ENCODE assay signal across 32 cellular contexts in genomic region chr11:77347962-77348361, GRCh38. TPM values are rescaled to one million over a fixed set of nuclear protein-coding genes. Genes with fewer than 3 reads are reported as not detected.
"Had no signal": no experiment of that assay in that cellular context is flagged by ENCODE, and none has a peak within 500 bp of the region (broad histone marks: within the 10 kb centered on the region; RNA-seq: fewer than 3 reads in every experiment).

No MANE protein-coding gene starts in this region.

- ATAC-seq: esophagus mucosa; gastrocnemius medialis; heart right ventricle; left cardiac atrium; left lung; left ventricle myocardium superior; lower lobe of right lung; mucosa of descending colon; naive thymus-derived CD4-positive, alpha-beta T cell had no signal

- H3K27me3 Mint-ChIP-seq: naive thymus-derived CD4-positive, alpha-beta T cell had no signal

- H3K27ac ChIP-seq: coronary artery, dorsolateral prefrontal cortex, epithelial cell of prostate, esophagus squamous epithelium, gastrocnemius medialis, heart right ventricle, left lung, lower lobe of right lung had no signal

- FAIRE-seq: colon, endothelial cell of umbilical vein, islet of Langerhans, keratinocyte had no signal

- H3K9me3 Mint-ChIP-seq: mesothelial cell of epicardium; naive thymus-derived CD4-positive, alpha-beta T cell had no signal

- H3K4me3 Mint-ChIP-seq: mesothelial cell of epicardium; naive thymus-derived CD4-positive, alpha-beta T cell had no signal

- H3K9me3 ChIP-seq: esophagus squamous epithelium, gastrocnemius medialis, heart right ventricle, left lung, lower lobe of right lung, mucosa of descending colon had no signal

- H3K4me1 ChIP-seq: left lung, lower lobe of right lung had no signal

- H3K27me3 ChIP-seq: dorsolateral prefrontal cortex, esophagus squamous epithelium, gastrocnemius medialis, heart right ventricle, left lung had no signal

- H3K4me3 ChIP-seq: coronary artery, dorsolateral prefrontal cortex, esophagus squamous epithelium, gastrocnemius medialis, heart right ventricle, left lung, lower lobe of right lung, mucosa of descending colon had no signal

- H3K27ac Mint-ChIP-seq: mesothelial cell of epicardium had no signal

- DNase-seq: dermis blood vessel endothelial cell; dorsolateral prefrontal cortex; effector CD4-positive, alpha-beta T cell; effector memory CD4-positive, alpha-beta T cell; erythroblast; esophagus squamous epithelium; foreskin fibroblast; foreskin melanocyte; gastrocnemius medialis; glutamatergic neuron; head of caudate nucleus; heart right ventricle; hippocampal formation; left cardiac atrium; left lung; left ventricle myocardium superior; lower lobe of right lung; mesenchymal stem cell; mucosa of descending colon; naive thymus-derived CD4-positive, alpha-beta T cell had no signal

RNA-seq across cellular contexts. Expression of gene GDPD4, which starts 46.5 kb away (rescaled TPM):
- total RNA-seq: dermis blood vessel endothelial cell; endothelial cell of umbilical vein; esophagus mucosa; esophagus squamous epithelium; gastrocnemius medialis; glomerular endothelial cell; heart right ventricle; left cardiac atrium; left lung; left ventricle myocardium superior; lower leg skin; lower lobe of right lung; lung microvascular endothelial cell; mesenteric fat pad; mesothelial cell of epicardium; naive thymus-derived CD4-positive, alpha-beta T cell had no signal
- polyA plus RNA-seq: endothelial cell of umbilical vein; heart right ventricle; keratinocyte; naive thymus-derived CD4-positive, alpha-beta T cell had no signal
